20 cellular contexts compared by ENCODE assay signal in genomic region chr1:3113741-3114056, GRCh38. TPM values are rescaled to one million over a fixed set of nuclear protein-coding genes. Genes with fewer than 3 reads are reported as not detected.
"Had no signal": no experiment of that assay in that cellular context is flagged by ENCODE, and none has a peak within 500 bp of the region (broad histone marks: within the 10 kb centered on the region; RNA-seq: fewer than 3 reads in every experiment).

No MANE protein-coding gene starts in this region.

- DNase-seq: activated CD4-positive, alpha-beta memory T cell treated with anti-CD3 and anti-CD28 coated beads for 36 hours; activated CD4-positive, alpha-beta T cell treated with anti-CD3 and anti-CD28 coated beads for 36 hours; activated naive CD8-positive, alpha-beta T cell treated with anti-CD3 and anti-CD28 coated beads, Interleukin-2, amount 10 ng/mL, durations not matched to agents 7 days and 5 days; activated T-cell treated with anti-CD3 and anti-CD28 coated beads for 4 hours; effector CD4-positive, alpha-beta T cell; esophagus squamous epithelium; heart right ventricle; immature natural killer cell; midbrain; occipital lobe; stimulated activated CD4-positive, alpha-beta T cell treated with anti-CD3 and anti-CD28 coated beads, Interleukin-4, amount 100 ng/mL, for 4 hours; SW 1271 had no signal

- H3K27me3 Mint-ChIP-seq: activated CD4-positive, alpha-beta T cell treated with anti-CD3 and anti-CD28 coated beads for 36 hours; activated naive CD8-positive, alpha-beta T cell treated with anti-CD3 and anti-CD28 coated beads, Interleukin-2, amount 10 ng/mL, durations not matched to agents 7 days and 5 days; stimulated activated memory B cell treated with anti-CD40 and anti-IgM and Interleukin-4, amounts not matched to agents 10 μg/mL and 1 μg/mL and 100 μg/mL, for 72 hours had no signal

- H3K4me1 Mint-ChIP-seq: activated CD4-positive, alpha-beta T cell treated with anti-CD3 and anti-CD28 coated beads for 36 hours; activated naive CD8-positive, alpha-beta T cell treated with anti-CD3 and anti-CD28 coated beads, Interleukin-2, amount 10 ng/mL, durations not matched to agents 7 days and 5 days; central memory CD8-positive, alpha-beta T cell; immature natural killer cell; stimulated activated memory B cell treated with anti-CD40 and anti-IgM and Interleukin-4, amounts not matched to agents 10 μg/mL and 1 μg/mL and 100 μg/mL, for 72 hours had no signal

- H3K27ac Mint-ChIP-seq: activated CD4-positive, alpha-beta memory T cell treated with anti-CD3 and anti-CD28 coated beads for 36 hours; activated CD4-positive, alpha-beta T cell treated with anti-CD3 and anti-CD28 coated beads for 36 hours; activated naive CD8-positive, alpha-beta T cell treated with anti-CD3 and anti-CD28 coated beads, Interleukin-2, amount 10 ng/mL, durations not matched to agents 7 days and 5 days; immature natural killer cell; stimulated activated memory B cell treated with anti-CD40 and anti-IgM and Interleukin-4, amounts not matched to agents 10 μg/mL and 1 μg/mL and 100 μg/mL, for 72 hours had no signal

- H3K4me3 Mint-ChIP-seq: activated CD4-positive, alpha-beta memory T cell treated with anti-CD3 and anti-CD28 coated beads for 36 hours; activated CD4-positive, alpha-beta T cell treated with anti-CD3 and anti-CD28 coated beads for 36 hours; activated naive CD8-positive, alpha-beta T cell treated with anti-CD3 and anti-CD28 coated beads, Interleukin-2, amount 10 ng/mL, durations not matched to agents 7 days and 5 days; central memory CD8-positive, alpha-beta T cell; immature natural killer cell; nephron; stimulated activated memory B cell treated with anti-CD40 and anti-IgM and Interleukin-4, amounts not matched to agents 10 μg/mL and 1 μg/mL and 100 μg/mL, for 72 hours had no signal

- H3K4me3 ChIP-seq: esophagus squamous epithelium, heart right ventricle, lung, smooth muscle cell had no signal

- H3K9me3 ChIP-seq: esophagus squamous epithelium, heart right ventricle had no signal

- FAIRE-seq: endothelial cell of umbilical vein, TTC549 had no signal

- H3K9me3 Mint-ChIP-seq: activated CD4-positive, alpha-beta memory T cell treated with anti-CD3 and anti-CD28 coated beads for 36 hours; activated naive CD8-positive, alpha-beta T cell treated with anti-CD3 and anti-CD28 coated beads, Interleukin-2, amount 10 ng/mL, durations not matched to agents 7 days and 5 days; central memory CD8-positive, alpha-beta T cell; immature natural killer cell; nephron; stimulated activated memory B cell treated with anti-CD40 and anti-IgM and Interleukin-4, amounts not matched to agents 10 μg/mL and 1 μg/mL and 100 μg/mL, for 72 hours had no signal

- H3K27ac ChIP-seq: esophagus squamous epithelium had no signal

- H3K36me3 Mint-ChIP-seq: activated CD4-positive, alpha-beta memory T cell treated with anti-CD3 and anti-CD28 coated beads for 36 hours; activated naive CD8-positive, alpha-beta T cell treated with anti-CD3 and anti-CD28 coated beads, Interleukin-2, amount 10 ng/mL, durations not matched to agents 7 days and 5 days; immature natural killer cell; stimulated activated memory B cell treated with anti-CD40 and anti-IgM and Interleukin-4, amounts not matched to agents 10 μg/mL and 1 μg/mL and 100 μg/mL, for 72 hours had no signal

- H3K36me3 ChIP-seq: esophagus squamous epithelium, heart right ventricle had no signal

- H3K4me1 ChIP-seq: esophagus squamous epithelium had no signal

- ATAC-seq: activated CD4-positive, alpha-beta T cell treated with anti-CD3 and anti-CD28 coated beads for 36 hours had no signal

RNA-seq across cellular contexts. Expression of gene PRDM16, which starts 44.7 kb away (rescaled TPM):
- total RNA-seq: activated CD4-positive, alpha-beta memory T cell treated with anti-CD3 and anti-CD28 coated beads for 36 hours; activated naive CD8-positive, alpha-beta T cell treated with anti-CD3 and anti-CD28 coated beads, Interleukin-2, amount 10 ng/mL, durations not matched to agents 7 days and 5 days; endothelial cell of umbilical vein; T-helper 2 cell treated with Interferon-gamma antibody and Interleukin-4, amounts not matched to agents 100 ng/mL and 5 ng/mL, for 36 hours had no signal
